9 cellular contexts compared by ENCODE assay signal in the genomic region with DNA sequence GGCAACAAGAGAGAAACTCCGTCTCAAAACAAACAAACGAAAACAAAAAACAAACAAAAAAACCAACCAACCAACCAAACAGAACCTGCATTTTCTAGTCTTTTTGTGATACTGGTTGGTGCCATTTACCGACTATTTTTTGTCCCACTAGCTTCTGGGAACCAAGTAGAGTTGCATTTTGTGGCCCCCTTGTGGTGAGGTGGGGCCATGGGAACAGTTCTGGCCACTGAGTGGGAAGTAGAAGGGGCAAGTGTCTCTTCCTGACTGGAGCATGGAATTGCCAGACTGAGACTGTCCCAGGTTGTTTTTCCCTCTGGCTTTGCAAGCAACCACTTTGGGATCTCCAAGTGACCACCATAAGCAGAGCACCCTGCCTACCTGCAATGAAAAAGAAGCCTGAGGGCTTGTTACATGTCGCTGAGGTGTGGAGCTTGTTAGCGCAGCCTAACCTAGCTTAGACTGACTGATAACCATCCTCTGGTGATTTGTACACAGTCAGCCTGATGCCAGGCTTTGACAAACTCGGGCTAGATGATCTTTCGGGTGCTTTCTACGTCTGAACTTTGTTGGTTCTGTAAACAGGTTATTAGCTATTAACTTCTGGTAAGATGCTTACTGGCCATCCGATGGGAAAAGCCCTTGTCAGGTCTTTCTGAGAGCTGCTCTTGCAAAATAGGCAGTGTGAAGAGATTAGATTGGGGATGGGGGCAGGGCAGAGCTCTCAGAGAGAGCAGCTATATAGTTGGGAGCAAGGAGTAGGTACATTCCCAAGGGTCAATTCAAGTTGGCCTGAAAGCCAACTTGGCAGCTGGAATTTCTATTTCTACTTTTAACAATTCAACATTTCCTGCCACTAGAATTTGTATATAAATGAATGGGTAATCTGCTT.
DNase-seq lines count a peak whose midpoint lies in the region; ATAC-seq and TF ChIP-seq lines count a peak whose summit lies in the region.
"Had no signal": no experiment of that assay in that cellular context is flagged by ENCODE, and none has a peak within 500 bp of the region (broad histone marks: within the 10 kb centered on the region; RNA-seq: fewer than 3 reads in every experiment).

No MANE protein-coding gene starts in this region.

- H3K27ac ChIP-seq in Karpas-422 (ENCODE audit: low read length) (no peak overlapping the region), tibial artery (peak overlapping the region in 1 of 2 donors; percentile 43)
- no peak overlapping the region for H3K27ac ChIP-seq in CD8-positive, alpha-beta memory T cell (ENCODE audit: low read depth, low read length)
- H3K27ac ChIP-seq: BLaER1 had no signal

- H3K4me1 ChIP-seq in Karpas-422 (ENCODE audit: low read length): no peaks in the 10 kb centered on the region
- H3K4me1 ChIP-seq in tibial artery: peaks cover 0 to 52% (median 22%) of the 10 kb centered on the region in 4 donors
- no peaks in the 10 kb centered on the region for H3K4me1 ChIP-seq in CD8-positive, alpha-beta memory T cell (ENCODE audit: insufficient read depth, low read length)
- H3K4me1 ChIP-seq: BLaER1 had no signal

- H3K4me3 Mint-ChIP-seq in CD8-positive, alpha-beta memory T cell: no peak overlapping the region

- CTCF ChIA-PET in CD8-positive, alpha-beta memory T cell (lab: Charles Lee): interaction anchor here (1.0 to 1.3 kb wide), 5 partner anchors 15 to 234 kb away, joined by 3 to 5 read pairs (median 4); no protein-coding TSS in a partner anchor

- H3K27me3 ChIP-seq in Karpas-422 (ENCODE audit: low read length) (no peaks in the 10 kb centered on the region), tibial artery (no peaks in the 10 kb centered on the region)
- no peaks in the 10 kb centered on the region for H3K27me3 ChIP-seq in CD8-positive, alpha-beta memory T cell (ENCODE audit: insufficient read depth, low read length, poor library complexity, severe bottlenecking)
- H3K27me3 ChIP-seq: BLaER1 had no signal

- H4K20me1 ChIP-seq in Karpas-422 (ENCODE audit: insufficient read depth, low read depth, low read length): no peaks in the 10 kb centered on the region
- H4K20me1 ChIP-seq: BLaER1 had no signal

- H3K27ac Mint-ChIP-seq in CD8-positive, alpha-beta memory T cell: peak overlapping the region in 1 of 8 donors; percentile 14

- no peaks in the 10 kb centered on the region for H3K4me1 Mint-ChIP-seq in CD8-positive, alpha-beta memory T cell

- TF ChIP-seq CTCF in tibial artery (IDR thresholded peaks at IDR 0.05): peak in 1 of 2 experiments; percentile 15

- H3K36me3 ChIP-seq in Karpas-422 (ENCODE audit: insufficient read depth, low read length) (no peaks in the 10 kb centered on the region), tibial artery (no peaks in the 10 kb centered on the region)
- no peaks in the 10 kb centered on the region for H3K36me3 ChIP-seq in CD8-positive, alpha-beta memory T cell (ENCODE audit: insufficient read depth, low read length)
- H3K36me3 ChIP-seq: BLaER1 had no signal

- ATAC-seq in GM19043 (IDR thresholded peaks at IDR 0.05; ENCODE audit: low read depth, unreplicated experiment): peak; percentile 53

- H3K79me2 ChIP-seq in Karpas-422 (ENCODE audit: low read length): no peaks in the 10 kb centered on the region

- no peak overlapping the region for H2AFZ ChIP-seq in Karpas-422 (ENCODE audit: low read length)

- peaks cover 3 to 17% of the 10 kb centered on the region in 2 donors for H3K27me3 Mint-ChIP-seq in CD8-positive, alpha-beta memory T cell

- no peak overlapping the region for H3K4me3 ChIP-seq in Karpas-422 (ENCODE audit: low read length)
- no peak overlapping the region for H3K4me3 ChIP-seq in tibial artery
- no peak overlapping the region for H3K4me3 ChIP-seq in CD8-positive, alpha-beta memory T cell (ENCODE audit: low read length)
- H3K4me3 ChIP-seq: BLaER1 had no signal

- H3K9ac ChIP-seq in Karpas-422 (ENCODE audit: low read length): no peak overlapping the region
- H3K9ac ChIP-seq: BLaER1 had no signal

- POLR2A ChIA-PET in CD8-positive, alpha-beta memory T cell (lab: Charles Lee): no interaction called here

- no peaks in the 10 kb centered on the region for H3K9me2 ChIP-seq in Karpas-422 (replicated peaks; ENCODE audit: insufficient read depth, low read length)

- H3K4me2 ChIP-seq in Karpas-422 (ENCODE audit: low read depth, low read length, poor library complexity, severe bottlenecking): no peak overlapping the region
- H3K4me2 ChIP-seq: BLaER1 had no signal

- intact Hi-C loops in tibial artery (cut with DNase I; ENCODE audit: low total_unique reads): no loop called here

- no peaks in the 10 kb centered on the region for H3K9me3 ChIP-seq in Karpas-422 (ENCODE audit: low read length)
- no peaks in the 10 kb centered on the region for H3K9me3 ChIP-seq in tibial artery
- H3K9me3 ChIP-seq in CD8-positive, alpha-beta memory T cell (ENCODE audit: low read length): no peaks in the 10 kb centered on the region
- H3K9me3 ChIP-seq: BLaER1 had no signal

- H3K9me3 Mint-ChIP-seq in CD8-positive, alpha-beta memory T cell: no peaks in the 10 kb centered on the region

- no peaks in the 10 kb centered on the region for H3K36me3 Mint-ChIP-seq in CD8-positive, alpha-beta memory T cell

- DNase-seq in NCI-H1092 treated with DMSO at 0.1 percent for 48 hours (lab: John Stamatoyannopoulos, UW) (peak; percentile 4), NCI-H1092 (lab: John Stamatoyannopoulos, UW) (no peak), Karpas-422 (peak; percentile 78), kidney tubule cell (ENCODE audit: low spot score) (peak; percentile 43), tibial artery (no peak)
- peak; percentile 16 to 28 for DNase-seq in activated CD4-positive, alpha-beta T cell treated with anti-CD3 and anti-CD28 coated beads, Interleukin-2, amount 50 U/mL, for 48 hours
- no peak for DNase-seq in CD8-positive, alpha-beta memory T cell

Comparison
In these comparisons a context has a peak if more than half of its experiments do, and no peak if none do; other contexts are left out.
1. DNase-seq: peak in NCI-H1092 treated with DMSO at 0.1 percent for 48 hours (single experiment), Karpas-422 (single experiment), activated CD4-positive, alpha-beta T cell treated with anti-CD3 and anti-CD28 coated beads, Interleukin-2, amount 50 U/mL, for 48 hours (2 of 2) and kidney tubule cell (single experiment); none in NCI-H1092 (single experiment), tibial artery (0 of 2) and CD8-positive, alpha-beta memory T cell (0 of 5).